20 cellular contexts compared by ENCODE assay signal in the genomic region with DNA sequence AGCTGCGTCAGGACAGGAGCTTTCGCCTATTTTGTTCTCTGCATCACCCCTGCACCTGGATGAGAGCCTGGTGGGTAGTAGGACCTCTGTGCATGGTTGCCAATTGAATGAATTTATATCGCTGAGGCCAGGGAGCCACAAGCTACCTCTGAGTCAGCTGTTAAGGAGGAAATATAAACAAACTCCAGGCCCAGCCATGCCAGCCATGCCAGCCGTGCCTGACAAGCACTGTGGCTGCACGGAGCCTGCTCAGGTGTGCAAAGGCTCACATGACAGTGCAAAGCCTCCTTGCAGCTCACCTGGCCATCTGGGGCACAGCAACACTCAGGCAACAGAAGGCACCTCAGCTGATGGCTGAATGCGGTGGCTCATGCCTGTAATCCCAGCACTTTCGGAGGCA. TPM values are rescaled to one million over a fixed set of nuclear protein-coding genes. Genes with fewer than 3 reads are reported as not detected.
DNase-seq lines count a peak whose midpoint lies in the region; ATAC-seq and TF ChIP-seq lines count a peak whose summit lies in the region.
"Had no signal": no experiment of that assay in that cellular context is flagged by ENCODE, and none has a peak within 500 bp of the region (broad histone marks: within the 10 kb centered on the region; RNA-seq: fewer than 3 reads in every experiment).

No MANE protein-coding gene starts in this region.

- POLR2A ChIA-PET in WTC11 (lab: Charles Lee), result no interaction called here

- 71 to 72% methylated on average over 7 of the region's 7 CpGs for WGBS in GM23248 (ENCODE audit: low coverage in 1 of 2, low lambda C conversion rate in 2 of 2, missing lambda C conversion rate in 2 of 2), 2 experiments

- no peak overlapping the region for H3K9ac ChIP-seq in GM23248
- H3K9ac ChIP-seq: parathyroid adenoma had no signal

- no peaks in the 10 kb centered on the region for H3K9me2 ChIP-seq in GM23248 (ENCODE audit: insufficient read depth)

- in situ Hi-C loops in GM23248 (cut with MboI), result no loop called here

- TF ChIP-seq CTCF in chondrocyte (IDR thresholded peaks at IDR 0.05) (no peak), WTC11 (IDR thresholded peaks at IDR 0.05) (no peak)

- intact Hi-C loops in posterior vena cava (cut with DNase I), result no loop called here

- H3K27ac Mint-ChIP-seq in chondrocyte (ENCODE audit: unreplicated experiment), result peak overlapping the region; percentile 25
- H3K27ac Mint-ChIP-seq in WTC11, result no peak overlapping the region
- H3K27ac Mint-ChIP-seq: activated naive CD8-positive, alpha-beta T cell treated with anti-CD3 and anti-CD28 coated beads, Interleukin-2, amount 10 ng/mL, durations not matched to agents 7 days and 5 days had no signal

- H3K36me3 Mint-ChIP-seq in chondrocyte (ENCODE audit: low read depth), result peaks cover 2% of the 10 kb centered on the region
- no peaks in the 10 kb centered on the region for H3K36me3 Mint-ChIP-seq in WTC11
- H3K36me3 Mint-ChIP-seq: activated naive CD8-positive, alpha-beta T cell treated with anti-CD3 and anti-CD28 coated beads, Interleukin-2, amount 10 ng/mL, durations not matched to agents 7 days and 5 days had no signal

- no peaks in the 10 kb centered on the region for H4K20me1 ChIP-seq in GM23248 (ENCODE audit: insufficient read depth)

- no peak overlapping the region for H3K4me3 Mint-ChIP-seq in chondrocyte (ENCODE audit: unreplicated experiment)
- H3K4me3 Mint-ChIP-seq in WTC11, result no peak overlapping the region
- H3K4me3 Mint-ChIP-seq: activated naive CD8-positive, alpha-beta T cell treated with anti-CD3 and anti-CD28 coated beads, Interleukin-2, amount 10 ng/mL, durations not matched to agents 7 days and 5 days had no signal

- no peak overlapping the region for H2AFZ ChIP-seq in GM23248
- H2AFZ ChIP-seq: parathyroid adenoma had no signal

- peaks cover 12% of the 10 kb centered on the region for H3F3A ChIP-seq in GM23248 (ENCODE audit: insufficient read depth)

- CTCF ChIA-PET in WTC11 (lab: Charles Lee), result interaction anchor here (0.7 to 2.5 kb wide), 3 partner anchors 155 to 346 kb away, joined by 3 to 6 read pairs (median 4); no protein-coding TSS in a partner anchor

- H3K27me3 Mint-ChIP-seq in chondrocyte (ENCODE audit: low read depth) (no peaks in the 10 kb centered on the region), WTC11 (ENCODE audit: low read depth) (no peaks in the 10 kb centered on the region)

- H3K9me3 Mint-ChIP-seq in chondrocyte (ENCODE audit: low read depth) (no peaks in the 10 kb centered on the region), WTC11 (peaks cover 6% of the 10 kb centered on the region)

- H3K4me1 ChIP-seq in GM23248 (ENCODE audit: insufficient read depth), result peaks cover 22% of the 10 kb centered on the region
- H3K4me1 ChIP-seq: parathyroid adenoma had no signal

- H3K36me3 ChIP-seq in GM23248 (ENCODE audit: low read depth), result no peaks in the 10 kb centered on the region
- H3K36me3 ChIP-seq in MG63, result no peaks in the 10 kb centered on the region
- H3K36me3 ChIP-seq: gastroesophageal sphincter had no signal

- H3K9me3 ChIP-seq in GM23248 (ENCODE audit: low read depth) (no peaks in the 10 kb centered on the region), MG63 (no peaks in the 10 kb centered on the region)
- H3K9me3 ChIP-seq: gastroesophageal sphincter had no signal

- H3K4me2 ChIP-seq in GM23248 (ENCODE audit: unreplicated experiment), result no peak overlapping the region

- H3K4me3 ChIP-seq in GM23248 (no peak overlapping the region), MG63 (no peak overlapping the region)
- H3K4me3 ChIP-seq: gastroesophageal sphincter had no signal

- peaks cover 39% of the 10 kb centered on the region for H3K4me1 Mint-ChIP-seq in chondrocyte (ENCODE audit: low read depth)
- H3K4me1 Mint-ChIP-seq in WTC11, result peaks cover 32% of the 10 kb centered on the region

- H3K79me2 ChIP-seq in GM23248 (ENCODE audit: insufficient read depth), result no peaks in the 10 kb centered on the region
- H3K79me2 ChIP-seq: parathyroid adenoma had no signal

- peak; percentile 26 for DNase-seq in GM23248
- peak; percentile 37 for DNase-seq in MG63
- peak; percentile 59 for DNase-seq in chondrocyte (ENCODE audit: low spot score)
- DNase-seq in posterior vena cava (ENCODE audit: low spot score), result peak; percentile 44
- no peak for DNase-seq in WTC11 (ENCODE audit: low spot score)
- no peak for DNase-seq in AML-193 (lab: John Stamatoyannopoulos, UW)
- DNase-seq: activated CD4-positive, CD25-positive, alpha-beta regulatory T cell treated with anti-CD3 and anti-CD28 coated beads, Interleukin-2, amount 50 U/mL, for 72 hours; activated CD8-positive, alpha-beta memory T cell treated with anti-CD3 and anti-CD28 coated beads, Interleukin-2, amount 50 U/mL, for 48 hours; activated naive CD8-positive, alpha-beta T cell treated with anti-CD3 and anti-CD28 coated beads, Interleukin-2, amount 10 ng/mL, durations not matched to agents 7 days and 5 days; cerebellar nuclear complex; GDM1; NCI-H187; NCI-H69; stimulated activated CD4-positive, alpha-beta T cell treated with anti-CD3 and anti-CD28 coated beads, Interleukin-12 subunit alpha, Interleukin-12 subunit beta, amount 100 ng/mL, for 4 hours had no signal

- H3K27ac ChIP-seq in GM23248, result no peak overlapping the region
- H3K27ac ChIP-seq: gastroesophageal sphincter, parathyroid adenoma had no signal

- no peaks in the 10 kb centered on the region for H3K27me3 ChIP-seq in GM23248 (replicated peaks; ENCODE audit: insufficient read depth)
- H3K27me3 ChIP-seq in MG63, result no peaks in the 10 kb centered on the region
- H3K27me3 ChIP-seq: gastroesophageal sphincter had no signal

- ATAC-seq in HG03280 (IDR thresholded peaks at IDR 0.05; ENCODE audit: unreplicated experiment), result no peak
- no peak for ATAC-seq in WTC11
- ATAC-seq: gastroesophageal sphincter had no signal

TF ChIP-seq in WTC11, 78 proteins besides CTCF, POLR2A, EP300 and RAD21:
- TF ChIP-seq GTF2I (CRISPR knock-in tag; conservative IDR thresholded peaks at IDR 0.05) (no peak), FOXK1 (CRISPR knock-in tag; IDR thresholded peaks at IDR 0.05) (no peak), FOXP1 (CRISPR knock-in tag; IDR thresholded peaks at IDR 0.05; ENCODE audit: borderline replicate concordance) (no peak), FOXJ3 (CRISPR knock-in tag; IDR thresholded peaks at IDR 0.05; ENCODE audit: borderline replicate concordance) (no peak), GABPB1 (CRISPR knock-in tag; IDR thresholded peaks at IDR 0.05) (no peak)

RNA-seq across cellular contexts. Expression of a gene that starts 33.7 kb away (rescaled TPM):
- total RNA-seq in GM23248 (2014; rRNA removed; shearing (Covaris generic)), result not detected in 2 replicates
- not detected in 2 replicates for polyA plus RNA-seq in GM23248 (2016; fragmentation: Nextera tagmentation; extraction: Ambion mirVana)
- total RNA-seq in MG63 (2014; rRNA removed; shearing (Covaris generic); ENCODE audit: low replicate concordance), result not detected in 2 replicates
- total RNA-seq in chondrocyte (not detected in 3 replicates), posterior vena cava (not detected), WTC11 (2021) (not detected in 3 replicates)
- total RNA-seq: activated naive CD8-positive, alpha-beta T cell treated with anti-CD3 and anti-CD28 coated beads, Interleukin-2, amount 10 ng/mL, durations not matched to agents 7 days and 5 days; gastroesophageal sphincter; LHCN-M2; mucosa of gallbladder; T-helper 1 cell treated with Interleukin-12 subunit alpha and Interleukin-12 subunit beta and Interleukin-4 antibody, amounts not matched to agents 30 ng/mL and 1 ng/mL, for 36 hours had no signal

Comparison
In these comparisons a context has a peak if more than half of its experiments do, and no peak if none do; other contexts are left out.
1. DNase-seq: peak in GM23248 (single experiment), MG63 (single experiment), chondrocyte (single experiment) and posterior vena cava (single experiment); none in WTC11 (single experiment) and AML-193 (0 of 2).